In the genomic region with DNA sequence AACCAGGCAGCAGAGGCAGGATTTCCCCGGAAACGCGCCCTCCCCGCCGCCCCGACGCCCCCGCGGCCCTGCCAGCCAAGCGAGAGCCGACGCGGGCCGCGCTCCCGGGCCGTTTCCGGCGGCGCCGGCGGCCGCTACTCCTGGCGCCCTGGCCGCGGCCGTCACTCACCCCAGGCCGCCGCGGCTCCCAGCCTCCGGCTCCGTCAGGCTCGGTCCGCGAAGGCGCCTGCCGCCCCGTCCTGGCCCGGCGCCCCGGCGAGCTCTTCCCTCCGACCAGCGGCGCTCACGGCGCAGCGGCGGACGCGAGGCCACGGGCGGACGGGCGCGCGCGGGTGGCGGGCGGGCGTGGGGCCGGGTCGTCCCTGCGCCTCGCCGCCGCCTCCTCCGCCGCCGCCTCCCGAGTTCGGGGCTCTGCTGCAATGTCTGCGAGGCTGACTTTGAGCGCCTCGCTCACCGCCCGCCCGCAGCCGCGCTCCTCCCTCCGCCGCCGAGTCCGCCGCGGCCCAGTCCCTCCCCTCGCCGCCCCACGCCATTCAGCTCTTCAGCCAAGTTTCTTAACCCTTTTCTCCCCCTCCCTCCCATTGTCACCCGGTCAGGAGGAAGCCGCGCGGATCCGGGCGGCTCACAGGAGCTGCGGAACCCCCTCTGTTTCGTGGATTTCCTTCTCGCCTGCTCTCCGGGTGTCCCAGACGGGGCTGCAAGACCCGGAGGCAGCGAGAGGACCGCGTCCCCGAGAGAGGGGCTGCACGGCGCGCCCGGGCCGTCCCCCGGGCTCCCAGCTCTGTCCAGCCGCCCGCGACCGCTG, we compare ENCODE assay signal across 7 cellular contexts. TPM values are rescaled to one million over a fixed set of nuclear protein-coding genes. Genes with fewer than 3 reads are reported as not detected.
A peak's percentile ranks its signal among the peaks of the same experiment; 100 is the strongest.
DNase-seq lines count a peak whose midpoint lies in the region; ATAC-seq and TF ChIP-seq lines count a peak whose summit lies in the region.

TSS of gene NRIP1 (minus strand) at position 425 of the 805 bp plus-strand sequence. CDS start 96,808 bp downstream, outside the sequence.

- H3K4me1 Mint-ChIP-seq in activated CD4-positive, alpha-beta T cell treated with anti-CD3 and anti-CD28 coated beads, Interleukin-2, amount 10 ng/mL, durations not matched to agents 7 days and 5 days, result peaks cover 49% of the 10 kb centered on the region

- peaks cover 28% of the 10 kb centered on the region for H3K27me3 Mint-ChIP-seq in activated CD4-positive, alpha-beta T cell treated with anti-CD3 and anti-CD28 coated beads, Interleukin-2, amount 10 ng/mL, durations not matched to agents 7 days and 5 days

- peak within 1 kb of the TSS; percentile 97 to 98 for H3K27ac ChIP-seq in coronary artery

- TF ChIP-seq CTCF in coronary artery (IDR thresholded peaks at IDR 0.05), result no peak

- peak; percentile 56 for ATAC-seq in GM18519 (IDR thresholded peaks at IDR 0.05; ENCODE audit: low FRiP score, unreplicated experiment)
- peak; percentile 71 for ATAC-seq in HG02981 (IDR thresholded peaks at IDR 0.05; ENCODE audit: unreplicated experiment)

- no peaks in the 10 kb centered on the region for H3K36me3 Mint-ChIP-seq in activated CD4-positive, alpha-beta T cell treated with anti-CD3 and anti-CD28 coated beads, Interleukin-2, amount 10 ng/mL, durations not matched to agents 7 days and 5 days (ENCODE audit: low read depth)

- CTCF ChIA-PET in activated CD4-positive, alpha-beta T cell treated with anti-CD3 and anti-CD28 coated beads, Interleukin-2, amount 10 ng/mL, durations not matched to agents 7 days and 5 days (lab: Charles Lee), result interaction anchor here (0.5 to 1.8 kb wide), 3 partner anchors 11 to 1323 kb away, joined by 3 to 5 read pairs (median 4); no protein-coding TSS in a partner anchor

- DNase-seq in NCI-H460 (ENCODE audit: extremely low read depth, low read depth) (peak; percentile 69), coronary artery (ENCODE audit: low spot score) (peak; percentile 92), left kidney (ENCODE audit: low read depth, low spot score) (peak; percentile 97)
- peak; percentile 80 for DNase-seq in activated CD4-positive, alpha-beta T cell treated with anti-CD3 and anti-CD28 coated beads, Interleukin-2, amount 10 ng/mL, durations not matched to agents 7 days and 5 days
- DNase-seq in stimulated activated CD4-positive, alpha-beta T cell treated with anti-CD3 and anti-CD28 coated beads, Interleukin-1b, Interleukin-23, amount 100 ng/mL, for 4 hours (ENCODE audit: low read depth in 2 of 2), result peak; percentile 69 to 72

- H3K4me3 Mint-ChIP-seq in activated CD4-positive, alpha-beta T cell treated with anti-CD3 and anti-CD28 coated beads, Interleukin-2, amount 10 ng/mL, durations not matched to agents 7 days and 5 days, result peak within 1 kb of the TSS; percentile 97

- peak within 1 kb of the TSS; percentile 99 for H3K27ac Mint-ChIP-seq in activated CD4-positive, alpha-beta T cell treated with anti-CD3 and anti-CD28 coated beads, Interleukin-2, amount 10 ng/mL, durations not matched to agents 7 days and 5 days

- H3K9me3 Mint-ChIP-seq in activated CD4-positive, alpha-beta T cell treated with anti-CD3 and anti-CD28 coated beads, Interleukin-2, amount 10 ng/mL, durations not matched to agents 7 days and 5 days, result no peaks in the 10 kb centered on the region

- peak within 1 kb of the TSS; percentile 86 for H3K4me3 ChIP-seq in coronary artery

- POLR2A ChIA-PET in activated CD4-positive, alpha-beta T cell treated with anti-CD3 and anti-CD28 coated beads, Interleukin-2, amount 10 ng/mL, durations not matched to agents 7 days and 5 days (lab: Charles Lee), result interaction anchor here (0.6 kb wide), 1 partner anchor 435 kb away, joined by 3 read pairs; no protein-coding TSS in a partner anchor

RNA-seq across cellular contexts. Expression of gene NRIP1, which starts in this region (rescaled TPM):
- 15.3 and 17.0 TPM in 2 replicates for total RNA-seq in NCI-H460 (2014; rRNA removed; shearing (Covaris generic))
- 7.5 and 9.4 TPM in 2 replicates for polyA plus RNA-seq in NCI-H460 (2014; cell fraction: nucleus; rRNA removed)
- 10 to 100 TPM; 12.0 to 13.8 TPM for total RNA-seq in activated CD4-positive, alpha-beta T cell treated with anti-CD3 and anti-CD28 coated beads, Interleukin-2, amount 10 ng/mL, durations not matched to agents 7 days and 5 days

Comparison
In these comparisons a context has a peak if more than half of its experiments do, and no peak if none do; other contexts are left out.
1. Peak in every context shown above with its lines: DNase-seq, ATAC-seq, H3K4me3 ChIP-seq and H3K27ac ChIP-seq.